Comparison of ENCODE assay signal across 18 cellular contexts in the genomic region with DNA sequence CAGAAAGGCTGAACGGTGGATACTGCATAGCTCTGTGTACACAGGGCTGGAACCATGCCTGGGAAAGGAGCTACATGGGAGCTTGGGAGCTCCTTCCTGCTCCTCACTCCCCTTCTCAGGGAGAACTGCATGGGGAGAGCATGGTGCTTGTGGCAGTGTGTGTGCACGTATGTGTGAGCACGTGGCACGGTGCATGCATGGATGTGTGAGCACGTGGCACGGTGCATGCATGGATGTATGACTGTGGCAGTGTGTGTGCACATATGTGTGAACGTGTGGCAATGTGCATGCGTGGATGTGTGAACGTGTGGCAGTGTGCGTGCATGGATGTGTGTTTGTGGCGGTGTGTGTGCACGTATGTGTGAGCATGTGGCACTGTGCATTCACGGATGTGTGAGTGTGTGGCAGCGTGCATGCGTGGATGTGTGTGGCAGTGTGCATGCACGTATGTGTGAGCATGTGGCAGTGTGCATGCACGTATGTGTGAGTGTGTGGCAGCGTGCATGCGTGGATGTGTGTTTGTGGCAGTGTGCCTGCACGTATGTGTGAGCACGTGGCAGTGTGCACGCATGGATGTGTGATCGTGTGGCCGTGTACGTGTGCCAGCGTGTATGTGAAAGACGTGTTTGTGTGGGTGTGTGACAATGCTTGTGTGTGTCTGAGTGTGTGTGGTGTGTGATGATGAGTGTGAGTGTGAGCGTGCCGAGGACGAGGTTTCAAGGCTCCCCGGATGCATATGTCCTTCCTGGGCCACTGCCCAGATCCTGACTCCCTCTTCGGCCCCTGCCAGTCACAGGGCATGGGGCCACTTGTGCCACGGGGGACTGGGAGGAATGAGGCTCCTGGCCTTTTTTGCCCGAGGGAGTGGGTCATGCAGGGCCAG. TPM values are rescaled to one million over a fixed set of nuclear protein-coding genes. Genes with fewer than 3 reads are reported as not detected.
DNase-seq lines count a peak whose midpoint lies in the region; ATAC-seq, FAIRE-seq and TF ChIP-seq lines count a peak whose summit lies in the region.
"Had no signal": no experiment of that assay in that cellular context is flagged by ENCODE, and none has a peak within 500 bp of the region (broad histone marks: within the 10 kb centered on the region; RNA-seq: fewer than 3 reads in every experiment).

No MANE protein-coding gene starts in this region.

- no peaks in the 10 kb centered on the region for H3K79me1 ChIP-seq in mesendoderm (ENCODE audit: low read length)

- H3K4me2 ChIP-seq in A549 (no peak overlapping the region), mesendoderm (ENCODE audit: low read length) (no peak overlapping the region)

- H3K27ac ChIP-seq in A549: no peak overlapping the region
- H3K27ac ChIP-seq in mesendoderm (ENCODE audit: low read depth, low read length): no peak overlapping the region
- H3K27ac ChIP-seq: SK-N-MC had no signal

- POLR2A ChIA-PET in A549 (lab: Yijun Ruan, JAX) (no interaction called here), WTC11 (lab: Charles Lee) (interaction anchor here (0.6 kb wide), 1 partner anchor 27 kb away, joined by 3 read pairs; no protein-coding TSS in a partner anchor)

- ATAC-seq in A549 (peak in 1 of 2 experiments; percentile 30; a peak in 3 of 6 replicates), WTC11 (no peak)

- no peak overlapping the region for H3K4me3 Mint-ChIP-seq in WTC11

- H3K9me3 Mint-ChIP-seq in WTC11: peaks cover 15% of the 10 kb centered on the region

- H3K4me3 ChIP-seq in A549: no peak overlapping the region
- no peak overlapping the region for H3K4me3 ChIP-seq in mesendoderm (ENCODE audit: low read length)
- H3K4me3 ChIP-seq: MG63, SK-N-MC had no signal

- CTCF ChIA-PET in A549 (lab: Yijun Ruan, JAX) (interaction anchor here (0.6 to 4.1 kb wide), 18 partner anchors 7 to 337 kb away, joined by 3 to 49 read pairs (median 5); no protein-coding TSS in a partner anchor), WTC11 (lab: Charles Lee) (interaction anchor here (0.7 to 4.0 kb wide), 6 partner anchors 11 to 86 kb away, joined by 5 to 16 read pairs (median 7); no protein-coding TSS in a partner anchor)

- H3K36me3 ChIP-seq in mesendoderm (ENCODE audit: control insufficient read depth, insufficient read depth, low read length): no peaks in the 10 kb centered on the region
- H3K36me3 ChIP-seq: MG63 had no signal

- peak overlapping the region; percentile 45 for H3K23ac ChIP-seq in mesendoderm (ENCODE audit: low read length)

- H3K56ac ChIP-seq in mesendoderm (ENCODE audit: low read length): no peak overlapping the region

- H3K27me3 Mint-ChIP-seq in WTC11 (ENCODE audit: low read depth): peaks cover 6% of the 10 kb centered on the region

- TF ChIP-seq EP300 in A549 (IDR thresholded peaks at IDR 0.05): no peak

- no peak for TF ChIP-seq CTCF in A549 (IDR thresholded peaks at IDR 0.05)
- TF ChIP-seq CTCF in WTC11 (IDR thresholded peaks at IDR 0.05): no peak

- no peak overlapping the region for H4K8ac ChIP-seq in mesendoderm (ENCODE audit: low read depth, low read length)

- H2AK5ac ChIP-seq in mesendoderm (ENCODE audit: low read length): no peak overlapping the region

- DNase-seq in A549 (ENCODE audit: low read depth in 1 of 2, low spot score in 1 of 2) (no peak), GM12891 (ENCODE audit: insufficient read length, low spot score) (no peak), WTC11 (ENCODE audit: low spot score) (no peak), mesendoderm (no peak), superior temporal gyrus (ENCODE audit: extremely low spot score) (no peak), epidermal melanocyte (ENCODE audit: insufficient read length, low spot score) (no peak), NCI-H1417 treated with DMSO at 0.1 percent for 48 hours (lab: John Stamatoyannopoulos, UW) (no peak)
- DNase-seq in activated CD8-positive, alpha-beta memory T cell treated with anti-CD3 and anti-CD28 coated beads for 24 hours: no peak
- DNase-seq: COR-L47, DMS153, EL, GOT3, MG63, NCI-H1092, NCI-H2081 treated with DMSO at 0.1 percent for 48 hours, NCI-H510A treated with DMSO at 0.1 percent for 48 hours had no signal

- H2BK120ac ChIP-seq in mesendoderm (ENCODE audit: low read depth, low read length): no peak overlapping the region

- H3K4me1 Mint-ChIP-seq in WTC11: no peaks in the 10 kb centered on the region

- H3K9ac ChIP-seq in mesendoderm (ENCODE audit: low read length): no peak overlapping the region

- no peak overlapping the region for H3K4ac ChIP-seq in mesendoderm (ENCODE audit: low read depth, low read length)

- TF ChIP-seq POLR2A in A549 (IDR thresholded peaks at IDR 0.05; ENCODE audit: low read length): 0 out of 2 replicates have a peak, but pooled peaks have one; percentile 7
- TF ChIP-seq POLR2A in GM12891 (IDR thresholded peaks at IDR 0.05; ENCODE audit: low read depth, low read length): no peak

- no peak overlapping the region for H3K18ac ChIP-seq in mesendoderm (ENCODE audit: low read length)

- H3K27me3 ChIP-seq in mesendoderm (ENCODE audit: insufficient read depth, low read length, poor library complexity): no peaks in the 10 kb centered on the region
- H3K27me3 ChIP-seq: MG63 had no signal

- H3K4me1 ChIP-seq in A549 (no peaks in the 10 kb centered on the region), mesendoderm (ENCODE audit: control insufficient read depth, low read depth, low read length) (no peaks in the 10 kb centered on the region)

- no peak overlapping the region for H2BK5ac ChIP-seq in mesendoderm (ENCODE audit: low read length)

- TF ChIP-seq RAD21 in A549 (conservative IDR thresholded peaks at IDR 0.05 in 1 of 2, IDR thresholded peaks at IDR 0.05 in 1 of 2): no peak

- FAIRE-seq in A549 (lab: Jason Lieb, UNC) (no peak), GM12891 (lab: Jason Lieb, UNC) (peak; percentile 82)

- H3K36me3 Mint-ChIP-seq in WTC11: peaks cover 11% of the 10 kb centered on the region

- 48% methylated on average over 32 of the region's 34 CpGs for WGBS in A549 (ENCODE audit: missing lambda C conversion rate)
- WGBS in mesendoderm (ENCODE audit: extremely low coverage, insufficient coverage, low lambda C conversion rate): no CpG with 5 or more reads among the region's 34 CpGs

- H2BK15ac ChIP-seq in mesendoderm (replicated peaks; ENCODE audit: low read depth): no peak overlapping the region

- H3K27ac Mint-ChIP-seq in WTC11: no peak overlapping the region

- H3K9me3 ChIP-seq in A549: no peaks in the 10 kb centered on the region
- H3K9me3 ChIP-seq: MG63 had no signal

- no peaks in the 10 kb centered on the region for H3K79me2 ChIP-seq in mesendoderm (ENCODE audit: control insufficient read depth, insufficient read depth, low read length)

- H4K5ac ChIP-seq in mesendoderm (ENCODE audit: low read length): no peak overlapping the region

TF ChIP-seq in A549, 52 proteins besides CTCF, POLR2A, EP300 and RAD21 (continues in another document):
- TF ChIP-seq ZSCAN20 (CRISPR knock-in tag; IDR thresholded peaks at IDR 0.05): no peak
- no peak for TF ChIP-seq SREBF2 (IDR thresholded peaks at IDR 0.05)
- TF ChIP-seq ZNF302 (CRISPR knock-in tag; IDR thresholded peaks at IDR 0.05): no peak
- no peak for TF ChIP-seq CBX8 (IDR thresholded peaks at IDR 0.05)
- TF ChIP-seq ESRRA (IDR thresholded peaks at IDR 0.05; ENCODE audit: borderline replicate concordance, low read length): no peak
- no peak for TF ChIP-seq FOSB (CRISPR knock-in tag; IDR thresholded peaks at IDR 0.05)
- TF ChIP-seq JUNB (IDR thresholded peaks at IDR 0.05): no peak

TF ChIP-seq in GM12891, 5 proteins besides CTCF, POLR2A, EP300 and RAD21:
- TF ChIP-seq PAX5 (IDR thresholded peaks at IDR 0.05; ENCODE audit: insufficient read depth, low read length, severe bottlenecking) (no peak), POLR2AphosphoS5 (IDR thresholded peaks at IDR 0.05; ENCODE audit: low read depth, low read length) (no peak), TAF1 (IDR thresholded peaks at IDR 0.05; ENCODE audit: low read depth, low read length) (no peak), SPI1 (IDR thresholded peaks at IDR 0.05; ENCODE audit: low read depth, low read length) (no peak), POU2F2 (IDR thresholded peaks at IDR 0.05; ENCODE audit: low read depth, low read length) (no peak)

RNA-seq across cellular contexts. Expression of a gene that starts 52.4 kb away (rescaled TPM):
- 0.36 and 0.38 TPM in 2 replicates for polyA plus RNA-seq in A549 (2011; rRNA removed)
- polyA plus RNA-seq in A549 (2012; cell fraction: cytosol; rRNA removed): 0.66 and 0.96 TPM in 2 replicates
- polyA plus RNA-seq in A549 (2012; cell fraction: nucleus; rRNA removed): 0.80 and 0.91 TPM in 2 replicates
- polyA plus RNA-seq in A549 (2017; fragmentation: RNase III; extraction: RNeasy Plus Mini Kit Qiagen cat#74134 plus additional on column Dnase treatment): 1.4 to 1.6 TPM (median 1.4 TPM) in 3 replicates
- polyA minus RNA-seq in A549 (2011; rRNA and poly(A)+ RNA removed): 0.17 and 0.58 TPM in 2 replicates
- 0.06 TPM for polyA plus RNA-seq in GM12891 (2012; ENCODE audit: low read depth, missing spikeins)
- 37.9 to 41.2 TPM (median 39.0 TPM) in 3 replicates for total RNA-seq in WTC11 (2021)
- 9.3 TPM for polyA plus RNA-seq in mesendoderm (2013, experiment 1 of 2)
- 10.2 TPM for polyA plus RNA-seq in mesendoderm (2013, experiment 2 of 2)
- total RNA-seq: Right ventricle myocardium inferior had no signal

RNA-seq across cellular contexts. Expression of a gene that starts 57.0 kb away (rescaled TPM):
- 3.8 and 5.5 TPM in 2 replicates for polyA plus RNA-seq in A549 (2011; rRNA removed)
- 3.8 and 5.3 TPM in 2 replicates for polyA plus RNA-seq in A549 (2012; cell fraction: cytosol; rRNA removed)
- polyA plus RNA-seq in A549 (2012; cell fraction: nucleus; rRNA removed): 10.8 and 15.5 TPM in 2 replicates
- polyA plus RNA-seq in A549 (2017; fragmentation: RNase III; extraction: RNeasy Plus Mini Kit Qiagen cat#74134 plus additional on column Dnase treatment): 6.1 to 7.3 TPM (median 6.5 TPM) in 3 replicates
- polyA minus RNA-seq in A549 (2011; rRNA and poly(A)+ RNA removed): 7.2 and 8.0 TPM in 2 replicates
- polyA plus RNA-seq in GM12891 (2012; ENCODE audit: low read depth, missing spikeins): 1.5 TPM
- total RNA-seq in WTC11 (2021): 30.6 to 33.8 TPM (median 30.9 TPM) in 3 replicates
- polyA plus RNA-seq in mesendoderm (2013, experiment 1 of 2): 13.4 TPM
- polyA plus RNA-seq in mesendoderm (2013, experiment 2 of 2): 13.1 TPM
